ENCODE assay signal across 27 cellular contexts in genomic region chr5:106780355-106780754, GRCh38.
A peak's percentile ranks its signal among the peaks of the same experiment; 100 is the strongest.
DNase-seq lines count a peak whose midpoint lies in the region; ATAC-seq and TF ChIP-seq lines count a peak whose summit lies in the region.
"Had no signal": no experiment of that assay in that cellular context is flagged by ENCODE, and none has a peak within 500 bp of the region (broad histone marks: within the 10 kb centered on the region; RNA-seq: fewer than 3 reads in every experiment).

No MANE protein-coding gene starts in this region.

- intact Hi-C loops in prostate gland (cut with DNase I), result no loop called here

- WGBS in prostate gland, result 69% methylated on average over 2 of the region's 2 CpGs

- no peaks in the 10 kb centered on the region for H3K27me3 ChIP-seq in prostate gland (replicated peaks; ENCODE audit: insufficient read depth)

- no peaks in the 10 kb centered on the region for H3K36me3 ChIP-seq in prostate gland

- H3K27ac ChIP-seq in C4-2B (peak overlapping the region; percentile 72), epithelial cell of prostate (no peak overlapping the region), prostate gland (no peak overlapping the region)
- H3K27ac ChIP-seq: GM23248 had no signal

- no peak overlapping the region for H3K4me3 ChIP-seq in LNCaP clone FGC (ENCODE audit: low read depth, low read length)
- H3K4me3 ChIP-seq in prostate gland, result no peak overlapping the region
- H3K4me3 ChIP-seq: GM23248 had no signal

- peak; percentile 91 for DNase-seq in LNCaP clone FGC (ENCODE audit: low read depth)
- DNase-seq in epithelial cell of prostate (ENCODE audit: low read depth, low spot score), result peak; percentile 8
- DNase-seq in prostate gland (ENCODE audit: low spot score), result peak; percentile 31
- no peak for DNase-seq in effector CD8-positive, alpha-beta T cell (lab: John Stamatoyannopoulos, UW)
- DNase-seq: CD4-positive, CD25-positive, alpha-beta regulatory T cell; COR-L47; DMS79; EL; GF-D8; GM23248; H7; Karpas-422; NCI-H1092 treated with DMSO at 0.1 percent for 48 hours; NCI-H1436; NCI-H187; NCI-H2081 treated with DMSO at 0.1 percent for 48 hours; NCI-H2171; NCI-H345; NCI-H524 treated with DMSO at 0.1 percent for 48 hours; NCI-H82; NK-92 treated with Interleukin-12 subunit alpha and Interleukin-12 subunit beta, amount 100 ng/mL, for 24 hours; Right ventricle myocardium superior; RPMI8226 had no signal

- no peaks in the 10 kb centered on the region for H3K4me1 ChIP-seq in prostate gland (replicated peaks)

- no peak for TF ChIP-seq POLR2A in prostate gland (IDR thresholded peaks at IDR 0.05)

- TF ChIP-seq CTCF in C4-2B (conservative IDR thresholded peaks at IDR 0.05), result no peak
- TF ChIP-seq CTCF in LNCaP clone FGC (IDR thresholded peaks at IDR 0.05; ENCODE audit: control insufficient read depth, extremely low read depth, insufficient read depth), result no peak
- TF ChIP-seq CTCF in prostate gland (IDR thresholded peaks at IDR 0.05), result no peak

- H3K9me3 ChIP-seq in prostate gland, result no peaks in the 10 kb centered on the region

- ATAC-seq in GM21360 (IDR thresholded peaks at IDR 0.05; ENCODE audit: unreplicated experiment) (no peak), GM19035 (IDR thresholded peaks at IDR 0.05; ENCODE audit: unreplicated experiment) (no peak)
- ATAC-seq: HepG2 had no signal
